23 cellular contexts compared by ENCODE assay signal in the genomic region with DNA sequence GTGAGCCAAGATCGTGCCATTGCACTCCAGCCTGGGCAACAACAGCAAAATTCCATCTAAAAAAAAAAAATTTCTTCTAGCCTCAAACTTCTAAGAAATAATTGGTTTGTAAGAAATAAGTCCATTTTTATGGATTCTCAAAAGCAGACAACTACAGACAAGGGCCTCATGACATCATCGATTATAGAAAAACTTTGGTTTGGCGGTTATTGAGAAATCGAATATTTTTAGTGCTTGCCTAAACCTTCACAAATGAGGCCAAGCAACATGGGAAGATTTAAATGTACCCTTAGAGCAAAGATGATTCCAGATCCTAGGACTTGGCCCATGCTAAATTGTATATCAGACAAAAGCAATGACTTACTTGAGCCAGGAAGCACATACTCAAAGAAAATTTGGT. TPM values are rescaled to one million over a fixed set of nuclear protein-coding genes. Genes with fewer than 3 reads are reported as not detected.
DNase-seq lines count a peak whose midpoint lies in the region; ATAC-seq, FAIRE-seq and TF ChIP-seq lines count a peak whose summit lies in the region.
"Had no signal": no experiment of that assay in that cellular context is flagged by ENCODE, and none has a peak within 500 bp of the region (broad histone marks: within the 10 kb centered on the region; RNA-seq: fewer than 3 reads in every experiment).

No MANE protein-coding gene starts in this region.

- peak overlapping the region; percentile 49 for H3K27ac Mint-ChIP-seq in T-helper 17 cell
- H3K27ac Mint-ChIP-seq: CD4-positive, alpha-beta T cell; GM23338; H9; HFFc6 had no signal

- in situ Hi-C loops in HepG2 (cut with HindIII; ENCODE audit: extremely low pct_ligation_motif_present, low pct_unique_long_range_greater_than_20kb): no loop called here
- in situ Hi-C loops in ACHN (cut with HindIII; ENCODE audit: low pct_ligation_motif_present, low pct_unique_long_range_greater_than_20kb, low sequenced_read_pairs): no loop called here

- TF ChIP-seq POLR2A in HepG2 (IDR thresholded peaks at IDR 0.05; ENCODE audit: insufficient read depth in 1 of 2, low read depth in 2 of 2, low read length in 2 of 2): no peak
- no peak for TF ChIP-seq POLR2A in right lobe of liver (IDR thresholded peaks at IDR 0.05)

- H3K27ac ChIP-seq in HepG2 (ENCODE audit: extremely low read length, insufficient read depth, low read length) (no peak overlapping the region), right lobe of liver (no peak overlapping the region), HL-60 (replicated peaks) (peak overlapping the region; percentile 71), neutrophil (peak overlapping the region; percentile 77)
- H3K27ac ChIP-seq: A549 had no signal

- DNase-seq in HepG2 (ENCODE audit: low spot score) (no peak), right lobe of liver (no peak), HL-60 (ENCODE audit: low read depth in 1 of 2, low spot score in 1 of 2) (no peak), T-helper 17 cell (no peak), ACHN (no peak), middle frontal gyrus (ENCODE audit: extremely low spot score, low spot score) (no peak)
- DNase-seq: 8988T, DMS 273 treated with DMSO at 0.1 percent for 48 hours, DMS79, EL, GDM1, HFFc6 had no signal

- FAIRE-seq in HepG2 (lab: Jason Lieb, UNC): no peak
- FAIRE-seq: A549, D721Med, GM12878, GM19239 had no signal

- H3K4me1 ChIP-seq in HepG2 (ENCODE audit: insufficient read depth, low read length) (no peaks in the 10 kb centered on the region), right lobe of liver (no peaks in the 10 kb centered on the region), neutrophil (ENCODE audit: control insufficient read depth in 1 of 2, insufficient read depth in 1 of 2, low read depth in 1 of 2, low read length in 1 of 2) (peaks cover 34 to 35% of the 10 kb centered on the region in 2 experiments)
- H3K4me1 ChIP-seq: A549 had no signal

- H3K27me3 Mint-ChIP-seq in T-helper 17 cell: no peaks in the 10 kb centered on the region
- H3K27me3 Mint-ChIP-seq: CD4-positive, alpha-beta T cell; CD8-positive, alpha-beta memory T cell had no signal

- CTCF ChIA-PET in HepG2 (lab: Yijun Ruan, JAX; ENCODE audit: low intra/inter-chr PET ratio, low total read pairs): no interaction called here

- no peaks in the 10 kb centered on the region for H3K79me2 ChIP-seq in HepG2 (ENCODE audit: insufficient read depth, low read length)

- no peak overlapping the region for H2AFZ ChIP-seq in HepG2 (ENCODE audit: low read length)
- H2AFZ ChIP-seq: GM23338 had no signal

- H3K9me3 ChIP-seq in HepG2 (ENCODE audit: low read length) (no peaks in the 10 kb centered on the region), right lobe of liver (no peaks in the 10 kb centered on the region), T-helper 17 cell (ENCODE audit: control insufficient read depth, low read length, poor library complexity, severe bottlenecking) (no peaks in the 10 kb centered on the region), neutrophil (no peaks in the 10 kb centered on the region)
- H3K9me3 ChIP-seq: A549 had no signal

- TF ChIP-seq CTCF in HepG2 (CRISPR knock-in tag; IDR thresholded peaks at IDR 0.05): no peak
- TF ChIP-seq CTCF in right lobe of liver (IDR thresholded peaks at IDR 0.05): no peak
- no peak for TF ChIP-seq CTCF in HL-60 (IDR thresholded peaks at IDR 0.05; ENCODE audit: insufficient read depth, low read length)
- TF ChIP-seq CTCF in neutrophil (IDR thresholded peaks at IDR 0.05): no peak

- no peaks in the 10 kb centered on the region for H4K20me1 ChIP-seq in HepG2 (ENCODE audit: insufficient read depth, low read length)

- no peak overlapping the region for H3K4me2 ChIP-seq in HepG2 (ENCODE audit: low read depth, low read length)
- H3K4me2 ChIP-seq: A549, GM23338 had no signal

- intact Hi-C loops in HepG2 (cut with micrococcal nuclease; ENCODE audit: unreplicated experiment): no loop called here
- intact Hi-C loops in right lobe of liver (cut with DNase I): no loop called here

- H3K4me3 Mint-ChIP-seq in T-helper 17 cell: no peak overlapping the region
- H3K4me3 Mint-ChIP-seq: CD4-positive, alpha-beta T cell; CD8-positive, alpha-beta memory T cell; GM23338; H9; HFFc6 had no signal

- POLR2A ChIA-PET in HepG2 (lab: Yijun Ruan, JAX): no interaction called here

- no peak for TF ChIP-seq RAD21 in HepG2 (CRISPR knock-in tag; IDR thresholded peaks at IDR 0.05)

- H3K4me3 ChIP-seq in HepG2 (replicated peaks in 1 of 3; ENCODE audit: insufficient read depth in 1 of 3, low read depth in 2 of 3, low read length in 3 of 3): no peak overlapping the region
- H3K4me3 ChIP-seq in right lobe of liver: no peak overlapping the region
- H3K4me3 ChIP-seq in HL-60 (replicated peaks; ENCODE audit: insufficient read depth, low read length): no peak overlapping the region
- no peak overlapping the region for H3K4me3 ChIP-seq in neutrophil (ENCODE audit: low read depth in 1 of 2, low read length in 1 of 2)
- H3K4me3 ChIP-seq: A549, GM12878, GM23338 had no signal

- no peak for TF ChIP-seq EP300 in HepG2 (IDR thresholded peaks at IDR 0.05; ENCODE audit: low read depth in 2 of 2, low read length in 2 of 2)
- TF ChIP-seq EP300 in HepG2 (CRISPR knock-in tag; IDR thresholded peaks at IDR 0.05; ENCODE audit: borderline replicate concordance): no peak

- peaks cover 17% of the 10 kb centered on the region for H3K4me1 Mint-ChIP-seq in T-helper 17 cell
- H3K4me1 Mint-ChIP-seq: CD8-positive, alpha-beta memory T cell had no signal

- H3K36me3 ChIP-seq in HepG2 (replicated peaks in 1 of 2; ENCODE audit: control insufficient read depth in 1 of 2, insufficient read depth in 2 of 2, low read length in 2 of 2) (peaks cover 7 to 37% of the 10 kb centered on the region in 2 experiments; a peak in 4 of 5 replicates), right lobe of liver (no peaks in the 10 kb centered on the region), neutrophil (peaks cover 98% of the 10 kb centered on the region)

- no peak overlapping the region for H3K9ac ChIP-seq in HepG2 (ENCODE audit: insufficient read depth, low read depth, low read length)

- BruUV-seq in HepG2 (replicated peaks; lab: Mats Ljungman, UMichigan): no TSS peak

- H3K27me3 ChIP-seq in HepG2 (ENCODE audit: control insufficient read depth in 1 of 2, insufficient read depth in 2 of 2, low read length in 2 of 2) (no peaks in the 10 kb centered on the region), right lobe of liver (no peaks in the 10 kb centered on the region), HL-60 (ENCODE audit: insufficient read depth, poor library complexity, severe bottlenecking) (no peaks in the 10 kb centered on the region), neutrophil (no peaks in the 10 kb centered on the region)

- WGBS in HepG2 (ENCODE audit: low lambda C conversion rate): 93% methylated on average over 4 of the region's 4 CpGs
- 58% methylated on average over 4 of the region's 4 CpGs for WGBS in right lobe of liver (ENCODE audit: insufficient coverage, low coverage, low lambda C conversion rate, missing lambda C conversion rate)

- peaks cover 29% of the 10 kb centered on the region for H3K36me3 Mint-ChIP-seq in T-helper 17 cell (ENCODE audit: low read depth)

- no peak for ATAC-seq in HepG2
- ATAC-seq in right lobe of liver: no peak
- no peak for ATAC-seq in T-helper 17 cell
- no peak for ATAC-seq in HG03097 (IDR thresholded peaks at IDR 0.05; ENCODE audit: low FRiP score, unreplicated experiment)
- ATAC-seq: A549, GM23338, HCT116 had no signal

RNA-seq across cellular contexts. Expression of gene MX1, which starts 27.8 kb away (rescaled TPM):
- total RNA-seq in HepG2 (2016; rRNA removed; fragmentation: Illumina TruSeq; extraction: Trizol): 5.8 and 6.5 TPM in 2 replicates
- total RNA-seq in HepG2 (2016; cell fraction: cytosol; rRNA removed; fragmentation: Illumina TruSeq; extraction: Trizol; ENCODE audit: low read depth): 0.91 and 1.5 TPM in 2 replicates
- 4.7 and 6.3 TPM in 2 replicates for total RNA-seq in HepG2 (2016; cell fraction: insoluble cytoplasmic fraction; rRNA removed; fragmentation: Illumina TruSeq; extraction: Trizol)
- total RNA-seq in HepG2 (2016; cell fraction: membrane; rRNA removed; fragmentation: Illumina TruSeq; extraction: Trizol): 2.0 and 2.5 TPM in 2 replicates
- 5.1 and 6.0 TPM in 2 replicates for total RNA-seq in HepG2 (2016; cell fraction: nucleus; rRNA removed; fragmentation: Illumina TruSeq; extraction: Trizol)
- polyA plus RNA-seq in HepG2 (2011; rRNA removed): 2.6 and 4.1 TPM in 2 replicates
- polyA plus RNA-seq in HepG2 (2011; cell fraction: cytosol; rRNA removed): 1.9 and 3.3 TPM in 2 replicates
- polyA plus RNA-seq in HepG2 (2011; cell fraction: nucleus; rRNA removed): 10.6 and 13.3 TPM in 2 replicates
- 3.1 and 3.2 TPM in 2 replicates for polyA plus RNA-seq in HepG2 (2012)
- polyA plus RNA-seq in HepG2 (2016; cell fraction: cytosol; fragmentation: Illumina TruSeq; extraction: Trizol; ENCODE audit: low read depth): 0.67 and 0.69 TPM in 2 replicates
- 4.3 and 4.6 TPM in 2 replicates for polyA plus RNA-seq in HepG2 (2016; cell fraction: insoluble cytoplasmic fraction; fragmentation: Illumina TruSeq; extraction: Trizol; ENCODE audit: low read depth)
- polyA plus RNA-seq in HepG2 (2016; cell fraction: membrane; fragmentation: Illumina TruSeq; extraction: Trizol; ENCODE audit: low read depth): 1.1 and 1.5 TPM in 2 replicates
- polyA plus RNA-seq in HepG2 (2016; cell fraction: nucleus; fragmentation: Illumina TruSeq; extraction: Trizol; ENCODE audit: insufficient read depth, low read depth): 6.6 and 7.4 TPM in 2 replicates
- polyA minus RNA-seq in HepG2 (2011; rRNA and poly(A)+ RNA removed; ENCODE audit: low replicate concordance): 6.7 and 7.0 TPM in 2 replicates
- 2.9 and 4.3 TPM in 2 replicates for polyA minus RNA-seq in HepG2 (2011; cell fraction: cytosol; rRNA and poly(A)+ RNA removed)
- polyA minus RNA-seq in HepG2 (2011; cell fraction: nucleus; rRNA and poly(A)+ RNA removed): 8.6 and 13.1 TPM in 2 replicates
- 10 to 100 TPM in 4 of 6 experiments, 1 to 10 TPM in 2; 6.1 to 25.4 (median 10.5) TPM for total RNA-seq in right lobe of liver
- 10 to 100 TPM; 58.6 to 75.9 TPM for total RNA-seq in T-helper 17 cell

RNA-seq across cellular contexts. Expression of gene MX2, which starts 36.4 kb away (rescaled TPM):
- total RNA-seq in HepG2 (2016; rRNA removed; fragmentation: Illumina TruSeq; extraction: Trizol) (35.7 and 46.9 TPM in 2 replicates), right lobe of liver (1 to 10 TPM in 4 of 6 experiments, under 1 TPM in 2; 0.49 to 1.9 (median 1.5) TPM), T-helper 17 cell (10 to 100 TPM; 86.4 to 97.2 TPM)
- total RNA-seq in HepG2 (2016; cell fraction: cytosol; rRNA removed; fragmentation: Illumina TruSeq; extraction: Trizol; ENCODE audit: low read depth): 13.1 and 13.9 TPM in 2 replicates
- total RNA-seq in HepG2 (2016; cell fraction: insoluble cytoplasmic fraction; rRNA removed; fragmentation: Illumina TruSeq; extraction: Trizol): 36.0 and 40.4 TPM in 2 replicates
- 49.7 and 53.9 TPM in 2 replicates for total RNA-seq in HepG2 (2016; cell fraction: membrane; rRNA removed; fragmentation: Illumina TruSeq; extraction: Trizol)
- 22.1 and 28.5 TPM in 2 replicates for total RNA-seq in HepG2 (2016; cell fraction: nucleus; rRNA removed; fragmentation: Illumina TruSeq; extraction: Trizol)
- 24.0 and 26.3 TPM in 2 replicates for polyA plus RNA-seq in HepG2 (2011; rRNA removed)
- 19.7 and 23.1 TPM in 2 replicates for polyA plus RNA-seq in HepG2 (2011; cell fraction: cytosol; rRNA removed)
- 20.8 and 25.8 TPM in 2 replicates for polyA plus RNA-seq in HepG2 (2011; cell fraction: nucleus; rRNA removed)
- 21.5 and 22.7 TPM in 2 replicates for polyA plus RNA-seq in HepG2 (2012)
- 15.4 and 17.8 TPM in 2 replicates for polyA plus RNA-seq in HepG2 (2016; cell fraction: cytosol; fragmentation: Illumina TruSeq; extraction: Trizol; ENCODE audit: low read depth)
- 34.6 and 40.6 TPM in 2 replicates for polyA plus RNA-seq in HepG2 (2016; cell fraction: insoluble cytoplasmic fraction; fragmentation: Illumina TruSeq; extraction: Trizol; ENCODE audit: low read depth)
- polyA plus RNA-seq in HepG2 (2016; cell fraction: membrane; fragmentation: Illumina TruSeq; extraction: Trizol; ENCODE audit: low read depth): 37.5 and 39.1 TPM in 2 replicates
- 26.6 and 29.1 TPM in 2 replicates for polyA plus RNA-seq in HepG2 (2016; cell fraction: nucleus; fragmentation: Illumina TruSeq; extraction: Trizol; ENCODE audit: insufficient read depth, low read depth)
- 0.21 and 25.1 TPM in 2 replicates for polyA minus RNA-seq in HepG2 (2011; rRNA and poly(A)+ RNA removed; ENCODE audit: low replicate concordance)
- polyA minus RNA-seq in HepG2 (2011; cell fraction: cytosol; rRNA and poly(A)+ RNA removed): 15.5 and 16.9 TPM in 2 replicates
- polyA minus RNA-seq in HepG2 (2011; cell fraction: nucleus; rRNA and poly(A)+ RNA removed): 45.6 and 52.1 TPM in 2 replicates
- polyA plus RNA-seq: A549 had no signal

Comparison
In these comparisons a context has a peak if more than half of its experiments do, and no peak if none do; other contexts are left out.
1. RNA of gene MX2, which starts 36.4 kb away (total RNA-seq): 86.4 to 97.2 TPM in T-helper 17 cell and 13.1 to 53.9 TPM in HepG2; 0.49 to 1.9 TPM in right lobe of liver; every median in the first group is over 4 times any median in the second.
2. H3K27ac ChIP-seq: peak in HL-60 (single experiment) and neutrophil (single experiment); none in HepG2 (single experiment) and right lobe of liver (0 of 3).